9 cellular contexts compared by ENCODE assay signal in genomic region chr3:196624907-196625306, GRCh38. TPM values are rescaled to one million over a fixed set of nuclear protein-coding genes. Genes with fewer than 3 reads are reported as not detected.
A peak's percentile ranks its signal among the peaks of the same experiment; 100 is the strongest.
DNase-seq lines count a peak whose midpoint lies in the region; ATAC-seq and TF ChIP-seq lines count a peak whose summit lies in the region.
"Had no signal": no experiment of that assay in that cellular context is flagged by ENCODE, and none has a peak within 500 bp of the region (broad histone marks: within the 10 kb centered on the region; RNA-seq: fewer than 3 reads in every experiment).

No MANE protein-coding gene starts in this region.

- no peaks in the 10 kb centered on the region for H3K9me3 ChIP-seq in tibial nerve

- no peaks in the 10 kb centered on the region for H3K27me3 Mint-ChIP-seq in activated naive CD4-positive, alpha-beta T cell treated with anti-CD3 and anti-CD28 coated beads for 36 hours (ENCODE audit: low read depth)
- no peaks in the 10 kb centered on the region for H3K27me3 Mint-ChIP-seq in activated naive CD8-positive, alpha-beta T cell treated with anti-CD3 and anti-CD28 coated beads for 36 hours

- no peaks in the 10 kb centered on the region for H3K36me3 Mint-ChIP-seq in activated naive CD4-positive, alpha-beta T cell treated with anti-CD3 and anti-CD28 coated beads for 36 hours (ENCODE audit: low read depth)
- no peaks in the 10 kb centered on the region for H3K36me3 Mint-ChIP-seq in activated naive CD8-positive, alpha-beta T cell treated with anti-CD3 and anti-CD28 coated beads for 36 hours

- intact Hi-C loops in activated naive CD4-positive, alpha-beta T cell treated with anti-CD3 and anti-CD28 coated beads for 36 hours (cut with micrococcal nuclease) = loop anchor here (1.0 kb wide), 1 partner anchor 7 kb away; no protein-coding TSS in a partner anchor

- DNase-seq in activated naive CD4-positive, alpha-beta T cell treated with anti-CD3 and anti-CD28 coated beads for 36 hours = no peak
- no peak for DNase-seq in activated naive CD4-positive, alpha-beta T cell treated with anti-CD3 and anti-CD28 coated beads, Interleukin-2, amount 50 U/mL, for 16 hours
- DNase-seq in activated naive CD8-positive, alpha-beta T cell treated with anti-CD3 and anti-CD28 coated beads for 36 hours = no peak
- DNase-seq in mucosa of gallbladder (ENCODE audit: low spot score) = peak; percentile 26
- DNase-seq in tibial nerve (ENCODE audit: low spot score in 2 of 2) = no peak
- DNase-seq in glomerular visceral epithelial cell (ENCODE audit: extremely low spot score) = no peak
- DNase-seq in stimulated activated CD4-positive, alpha-beta T cell treated with anti-CD3 and anti-CD28 coated beads, Interleukin-4, amount 100 ng/mL, for 24 hours = no peak
- DNase-seq: NCI-H69 had no signal

- H3K4me1 ChIP-seq in tibial nerve = peaks cover 0 to 48% (median 32%) of the 10 kb centered on the region in 4 donors

- peak overlapping the region; percentile 56 for H3K4me3 Mint-ChIP-seq in activated naive CD4-positive, alpha-beta T cell treated with anti-CD3 and anti-CD28 coated beads for 36 hours
- H3K4me3 Mint-ChIP-seq in activated naive CD8-positive, alpha-beta T cell treated with anti-CD3 and anti-CD28 coated beads for 36 hours = peak overlapping the region; percentile 56

- TF ChIP-seq EP300 in tibial nerve (IDR thresholded peaks at IDR 0.05) = peak in 1 of 2 donors; percentile 68

- H3K27ac Mint-ChIP-seq in activated naive CD4-positive, alpha-beta T cell treated with anti-CD3 and anti-CD28 coated beads for 36 hours = no peak overlapping the region
- peak overlapping the region; percentile 91 for H3K27ac Mint-ChIP-seq in activated naive CD8-positive, alpha-beta T cell treated with anti-CD3 and anti-CD28 coated beads for 36 hours

- peaks cover 27% of the 10 kb centered on the region for H3K4me1 Mint-ChIP-seq in activated naive CD4-positive, alpha-beta T cell treated with anti-CD3 and anti-CD28 coated beads for 36 hours (ENCODE audit: low read depth)
- H3K4me1 Mint-ChIP-seq in activated naive CD8-positive, alpha-beta T cell treated with anti-CD3 and anti-CD28 coated beads for 36 hours = peaks cover 46% of the 10 kb centered on the region

- WGBS in tibial nerve, 2 donors = 83 to 86% methylated on average over 16 of the region's 16 CpGs

- ATAC-seq in GM18870 (IDR thresholded peaks at IDR 0.05; ENCODE audit: unreplicated experiment) = no peak

- H3K27ac ChIP-seq in tibial nerve = peak overlapping the region; percentile 79 to 95 (median 88)

- TF ChIP-seq CTCF in tibial nerve (IDR thresholded peaks at IDR 0.05) = no peak

- H3K36me3 ChIP-seq in tibial nerve = no peaks in the 10 kb centered on the region

- H3K4me3 ChIP-seq in tibial nerve = no peak overlapping the region

- CTCF ChIA-PET in activated naive CD4-positive, alpha-beta T cell treated with anti-CD3 and anti-CD28 coated beads for 36 hours (lab: Charles Lee) = interaction anchor here (0.8 to 1.2 kb wide), 3 partner anchors 11 to 60 kb away, joined by 3 to 6 read pairs (median 4); no protein-coding TSS in a partner anchor

- no peaks in the 10 kb centered on the region for H3K27me3 ChIP-seq in tibial nerve

- TF ChIP-seq POLR2A in tibial nerve (IDR thresholded peaks at IDR 0.05) = no peak

- no peaks in the 10 kb centered on the region for H3K9me3 Mint-ChIP-seq in activated naive CD4-positive, alpha-beta T cell treated with anti-CD3 and anti-CD28 coated beads for 36 hours
- H3K9me3 Mint-ChIP-seq in activated naive CD8-positive, alpha-beta T cell treated with anti-CD3 and anti-CD28 coated beads for 36 hours = no peaks in the 10 kb centered on the region

RNA-seq across cellular contexts. Expression of gene NRROS, which starts 14.6 kb away (rescaled TPM):
- 1 to 10 TPM; 8.1 to 9.2 TPM for total RNA-seq in activated naive CD4-positive, alpha-beta T cell treated with anti-CD3 and anti-CD28 coated beads for 36 hours
- total RNA-seq in activated naive CD8-positive, alpha-beta T cell treated with anti-CD3 and anti-CD28 coated beads for 36 hours = 10 to 100 TPM; 21.2 to 22.0 TPM
- total RNA-seq in mucosa of gallbladder = 6.4 TPM
- 10 to 100 TPM in 3 of 4 donors, 1 to 10 TPM in 1; 8.6 to 16.4 (median 12.7) TPM for total RNA-seq in tibial nerve

RNA-seq across cellular contexts. Expression of gene FBXO45, which starts 56.4 kb away (rescaled TPM):
- total RNA-seq in activated naive CD4-positive, alpha-beta T cell treated with anti-CD3 and anti-CD28 coated beads for 36 hours = 10 to 100 TPM; 11.8 to 12.8 TPM
- 10 to 100 TPM; 26.1 to 26.3 TPM for total RNA-seq in activated naive CD8-positive, alpha-beta T cell treated with anti-CD3 and anti-CD28 coated beads for 36 hours
- 7.5 TPM for total RNA-seq in mucosa of gallbladder
- 10 to 100 TPM in 1 of 4 donors, 1 to 10 TPM in 3; 7.8 to 14.9 (median 8.7) TPM for total RNA-seq in tibial nerve

RNA-seq across cellular contexts. Expression of gene WDR53, which starts 56.6 kb away (rescaled TPM):
- 10 to 100 TPM; 14.3 to 15.8 TPM for total RNA-seq in activated naive CD4-positive, alpha-beta T cell treated with anti-CD3 and anti-CD28 coated beads for 36 hours
- 10 to 100 TPM; 27.3 to 27.5 TPM for total RNA-seq in activated naive CD8-positive, alpha-beta T cell treated with anti-CD3 and anti-CD28 coated beads for 36 hours
- total RNA-seq in mucosa of gallbladder (8.6 TPM), tibial nerve (10 to 100 TPM in 1 of 4 donors, 1 to 10 TPM in 3; 6.1 to 17.4 (median 9.1) TPM)
